Comparison of ENCODE assay signal across 28 cellular contexts in genomic region chr2:182868423-182868822, GRCh38. TPM values are rescaled to one million over a fixed set of nuclear protein-coding genes. Genes with fewer than 3 reads are reported as not detected.
DNase-seq lines count a peak whose midpoint lies in the region; ATAC-seq, FAIRE-seq and TF ChIP-seq lines count a peak whose summit lies in the region.
"Had no signal": no experiment of that assay in that cellular context is flagged by ENCODE, and none has a peak within 500 bp of the region (broad histone marks: within the 10 kb centered on the region; RNA-seq: fewer than 3 reads in every experiment).

No MANE protein-coding gene starts in this region.

- no peaks in the 10 kb centered on the region for H3K9me3 Mint-ChIP-seq in WTC11
- H3K9me3 Mint-ChIP-seq: activated naive CD4-positive, alpha-beta T cell treated with anti-CD3 and anti-CD28 coated beads, Interleukin-2, amount 10 ng/mL, durations not matched to agents 7 days and 5 days had no signal

- peak; percentile 36 for DNase-seq in Ammon's horn (ENCODE audit: low spot score)
- DNase-seq in WTC11 (ENCODE audit: low spot score): no peak
- peak; percentile 35 to 60 (median 48) for DNase-seq in mucosa of descending colon
- no peak for DNase-seq in GM12892 (ENCODE audit: insufficient read length)
- DNase-seq in gastrocnemius medialis: no peak
- DNase-seq: activated CD4-positive, alpha-beta T cell treated with anti-CD3 and anti-CD28 coated beads, Interleukin-2, amount 50 U/mL, for 4 hours; activated CD4-positive, CD25-positive, alpha-beta regulatory T cell; activated naive CD4-positive, alpha-beta T cell treated with anti-CD3 and anti-CD28 coated beads, Interleukin-2, amount 10 ng/mL, durations not matched to agents 7 days and 5 days; amniotic stem cell; DMS79; effector memory CD4-positive, alpha-beta T cell; GF-D8; heart right ventricle; Karpas-422; NCI-H1436 treated with DMSO at 0.1 percent for 48 hours; NCI-H526; Peyer's patch; stimulated activated naive CD4-positive, alpha-beta T cell treated with Interleukin-2 at 50 U/mL for 16 hours; T-helper 1 cell; testis had no signal

- peaks cover 45% of the 10 kb centered on the region for H3K27me3 Mint-ChIP-seq in WTC11 (ENCODE audit: low read depth)

- H3K27ac ChIP-seq in HUES48 (ENCODE audit: low read depth, low read length): peak overlapping the region; percentile 48
- no peak overlapping the region for H3K27ac ChIP-seq in gastrocnemius medialis
- H3K27ac ChIP-seq: Peyer's patch, testis had no signal

- H3K27ac Mint-ChIP-seq in WTC11: no peak overlapping the region
- H3K27ac Mint-ChIP-seq: activated naive CD4-positive, alpha-beta T cell treated with anti-CD3 and anti-CD28 coated beads, Interleukin-2, amount 10 ng/mL, durations not matched to agents 7 days and 5 days; activated T-helper 1 cell treated with anti-CD3 and anti-CD28 coated beads, Interleukin-12 subunit alpha, Interleukin-12 subunit beta, Interleukin-2, Interleukin-4 antibody, amounts not matched to agents 30 ng/mL and 10 ng/mL and 1 ng/mL, durations not matched to agents 14 hours and 24 hours and 36 hours; B cell had no signal

- intact Hi-C loops in mucosa of descending colon (cut with DNase I, micrococcal nuclease) (no loop called here), gastrocnemius medialis (cut with DNase I; ENCODE audit: low total_unique reads) (loop anchor here (10.0 kb wide), 1 partner anchor 166 kb away; the partner anchor contains the start of gene NCKAP1)

- in situ Hi-C loops in gastrocnemius medialis (cut with MboI; ENCODE audit: low sequenced_read_pairs in 4 of 4): no loop called here

- CTCF ChIA-PET in WTC11 (lab: Charles Lee): interaction anchor here (0.5 to 6.4 kb wide), 9 partner anchors 25 to 257 kb away, joined by 3 to 37 read pairs (median 13); no protein-coding TSS in a partner anchor

- no peak overlapping the region for H3K9ac ChIP-seq in HUES48 (ENCODE audit: low read depth, low read length)

- H3K27me3 ChIP-seq in HUES48 (ENCODE audit: control insufficient read depth, insufficient read depth, low read length) (peaks cover 38% of the 10 kb centered on the region), gastrocnemius medialis (peaks cover 0 to 2% (median 0%) of the 10 kb centered on the region in 3 donors)
- H3K27me3 ChIP-seq: Peyer's patch, testis had no signal

- peak overlapping the region; percentile 96 for H3K4me3 Mint-ChIP-seq in WTC11
- H3K4me3 Mint-ChIP-seq: activated naive CD4-positive, alpha-beta T cell treated with anti-CD3 and anti-CD28 coated beads, Interleukin-2, amount 10 ng/mL, durations not matched to agents 7 days and 5 days; activated T-helper 1 cell treated with anti-CD3 and anti-CD28 coated beads, Interleukin-12 subunit alpha, Interleukin-12 subunit beta, Interleukin-2, Interleukin-4 antibody, amounts not matched to agents 30 ng/mL and 10 ng/mL and 1 ng/mL, durations not matched to agents 14 hours and 24 hours and 36 hours; B cell had no signal

- no peak for TF ChIP-seq POLR2A in GM12892 (IDR thresholded peaks at IDR 0.05; ENCODE audit: low read depth, low read length)
- no peak for TF ChIP-seq POLR2A in gastrocnemius medialis (IDR thresholded peaks at IDR 0.05)

- ATAC-seq in WTC11 (no peak), mucosa of descending colon (peak; percentile 59), GM18870 (IDR thresholded peaks at IDR 0.05; ENCODE audit: unreplicated experiment) (no peak), gastrocnemius medialis (no peak), GM18909 (IDR thresholded peaks at IDR 0.05; ENCODE audit: poor library complexity, unreplicated experiment) (no peak)
- ATAC-seq: HCT116, heart right ventricle had no signal

- peaks cover 20% of the 10 kb centered on the region for H3K4me1 Mint-ChIP-seq in WTC11

- no peaks in the 10 kb centered on the region for H3K9me3 ChIP-seq in HUES48 (ENCODE audit: control insufficient read depth, insufficient read depth, low read length)
- H3K9me3 ChIP-seq in mucosa of descending colon: no peaks in the 10 kb centered on the region
- no peaks in the 10 kb centered on the region for H3K9me3 ChIP-seq in gastrocnemius medialis
- H3K9me3 ChIP-seq: heart right ventricle, Peyer's patch, testis had no signal

- FAIRE-seq in GM12892 (lab: Jason Lieb, UNC): no peak
- FAIRE-seq: bronchial epithelial cell had no signal

- POLR2A ChIA-PET in WTC11 (lab: Charles Lee): no interaction called here

- no peaks in the 10 kb centered on the region for H3K36me3 ChIP-seq in HUES48 (ENCODE audit: control insufficient read depth, insufficient read depth, low read length)
- no peaks in the 10 kb centered on the region for H3K36me3 ChIP-seq in mucosa of descending colon (ENCODE audit: low read depth)
- no peaks in the 10 kb centered on the region for H3K36me3 ChIP-seq in gastrocnemius medialis
- H3K36me3 ChIP-seq: heart right ventricle, Peyer's patch had no signal

- TF ChIP-seq CTCF in WTC11 (IDR thresholded peaks at IDR 0.05) (no peak), mucosa of descending colon (IDR thresholded peaks at IDR 0.05) (no peak), gastrocnemius medialis (IDR thresholded peaks at IDR 0.05 in 4 of 5, conservative IDR thresholded peaks at IDR 0.05 in 1 of 5) (no peak)

- no peaks in the 10 kb centered on the region for H3K36me3 Mint-ChIP-seq in WTC11
- H3K36me3 Mint-ChIP-seq: activated naive CD4-positive, alpha-beta T cell treated with anti-CD3 and anti-CD28 coated beads, Interleukin-2, amount 10 ng/mL, durations not matched to agents 7 days and 5 days had no signal

- H3K4me1 ChIP-seq in HUES48 (ENCODE audit: control insufficient read depth, insufficient read depth, low read length) (peaks cover 12% of the 10 kb centered on the region), mucosa of descending colon (ENCODE audit: low read depth) (peaks cover 9% of the 10 kb centered on the region), gastrocnemius medialis (peaks cover 7 to 20% of the 10 kb centered on the region in 2 donors)

- H3K4me3 ChIP-seq in HUES48 (ENCODE audit: low read depth, low read length) (no peak overlapping the region), mucosa of descending colon (no peak overlapping the region), gastrocnemius medialis (no peak overlapping the region)
- H3K4me3 ChIP-seq: coronary artery, heart right ventricle, Peyer's patch, testis had no signal

TF ChIP-seq in WTC11, 78 proteins besides CTCF, POLR2A, EP300 and RAD21:
- no peak for TF ChIP-seq ATF2 (CRISPR knock-in tag; IDR thresholded peaks at IDR 0.05; ENCODE audit: borderline replicate concordance, low read depth)

RNA-seq across cellular contexts. Expression of gene FRZB, which starts 2.0 kb away (rescaled TPM):
- total RNA-seq in WTC11 (2021) (1.2 to 1.9 TPM (median 1.5 TPM) in 3 replicates), mucosa of descending colon (10 to 100 TPM in 1 of 3 donors, 1 to 10 TPM in 2; 5.9 to 15.7 (median 8.9) TPM), gastrocnemius medialis (10 to 100 TPM in 1 of 4 donors, 1 to 10 TPM in 3; 1.3 to 31.3 (median 4.3) TPM)
- polyA plus RNA-seq in GM12892 (2012; ENCODE audit: missing spikeins): not detected
- total RNA-seq: activated T-helper 1 cell treated with anti-CD3 and anti-CD28 coated beads, Interleukin-12 subunit alpha, Interleukin-12 subunit beta, Interleukin-2, Interleukin-4 antibody, amounts not matched to agents 30 ng/mL and 10 ng/mL and 1 ng/mL, durations not matched to agents 14 hours and 24 hours and 36 hours; B cell had no signal

Comparison
In these comparisons a context has a peak if more than half of its experiments do, and no peak if none do; other contexts are left out.
1. DNase-seq: peak in Ammon's horn (single experiment) and mucosa of descending colon (3 of 3); none in WTC11 (single experiment), GM12892 (single experiment) and gastrocnemius medialis (0 of 2).